ENCODE assay signal across 26 cellular contexts in the genomic region with DNA sequence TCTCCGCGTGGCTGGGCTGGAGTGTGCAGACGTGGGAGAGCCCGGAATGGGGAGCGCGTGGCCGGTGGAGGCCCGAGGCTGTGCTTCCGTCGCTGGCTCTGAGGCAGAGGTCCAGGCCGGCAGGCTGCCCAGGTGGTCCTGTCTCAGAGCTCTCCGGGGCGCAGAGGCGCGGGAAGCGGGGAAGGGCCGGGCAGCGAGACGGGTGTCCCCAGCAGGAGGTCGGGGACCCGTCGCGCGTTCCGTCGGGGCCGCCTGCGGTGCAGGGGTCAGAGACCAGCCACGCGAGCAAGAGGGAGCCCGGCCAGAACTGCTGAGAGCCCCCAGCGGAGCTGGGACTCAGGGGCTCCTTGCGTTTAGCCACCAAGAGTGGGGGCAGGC. TPM values are rescaled to one million over a fixed set of nuclear protein-coding genes. Genes with fewer than 3 reads are reported as not detected.
DNase-seq lines count a peak whose midpoint lies in the region; ATAC-seq, FAIRE-seq and TF ChIP-seq lines count a peak whose summit lies in the region.
"Had no signal": no experiment of that assay in that cellular context is flagged by ENCODE, and none has a peak within 500 bp of the region (broad histone marks: within the 10 kb centered on the region; RNA-seq: fewer than 3 reads in every experiment).

No MANE protein-coding gene starts in this region.

- H3K4me3 ChIP-seq in GM23338 (no peak overlapping the region), coronary artery (no peak overlapping the region), HepG2 (replicated peaks in 1 of 3; ENCODE audit: insufficient read depth in 1 of 3, low read depth in 2 of 3, low read length in 3 of 3) (no peak overlapping the region)
- H3K4me3 ChIP-seq: GM23248, prostate gland, thoracic aorta had no signal

- H3K27me3 ChIP-seq in GM23338 (ENCODE audit: insufficient read depth) (no peaks in the 10 kb centered on the region), HepG2 (ENCODE audit: control insufficient read depth in 1 of 2, insufficient read depth in 2 of 2, low read length in 2 of 2) (no peaks in the 10 kb centered on the region)

- ATAC-seq in GM23338 (peak; percentile 68), HepG2 (peak; percentile 45), HG03139 (IDR thresholded peaks at IDR 0.05; ENCODE audit: unreplicated experiment) (no peak)
- ATAC-seq in stimulated activated effector memory CD8-positive, alpha-beta T cell treated with anti-CD3 and anti-CD28 coated beads, Interleukin-12 subunit alpha, Interleukin-12 subunit beta, amount 100 ng/mL, for 72 hours, result peak; percentile 32
- ATAC-seq: CD8-positive, alpha-beta T cell had no signal

- H3K4me2 ChIP-seq in GM23338 (no peak overlapping the region), HepG2 (ENCODE audit: low read depth, low read length) (no peak overlapping the region)
- H3K4me2 ChIP-seq: SK-N-SH had no signal

- no peaks in the 10 kb centered on the region for H3K9me2 ChIP-seq in GM23338 (ENCODE audit: insufficient read depth)
- H3K9me2 ChIP-seq: SK-N-SH had no signal

- TF ChIP-seq EP300 in HepG2 (IDR thresholded peaks at IDR 0.05; ENCODE audit: low read depth in 2 of 2, low read length in 2 of 2) (no peak), HepG2 (CRISPR knock-in tag; IDR thresholded peaks at IDR 0.05; ENCODE audit: borderline replicate concordance) (no peak)

- no peak overlapping the region for H2AFZ ChIP-seq in GM23338
- H2AFZ ChIP-seq in HepG2 (ENCODE audit: low read length), result no peak overlapping the region
- H2AFZ ChIP-seq: GM23248 had no signal

- H3K27me3 Mint-ChIP-seq in GM23338 (ENCODE audit: insufficient read depth, low read depth, poor library complexity), result peaks cover 4% of the 10 kb centered on the region

- H3K36me3 ChIP-seq in GM23338 (ENCODE audit: insufficient read depth) (peaks cover 6% of the 10 kb centered on the region; the same call in 1 of the 2 replicates), HepG2 (replicated peaks in 1 of 2; ENCODE audit: control insufficient read depth in 1 of 2, insufficient read depth in 2 of 2, low read length in 2 of 2) (peaks cover 2 to 17% of the 10 kb centered on the region in 2 experiments; a peak in 4 of 5 replicates)
- H3K36me3 ChIP-seq: prostate gland, thoracic aorta had no signal

- TF ChIP-seq CTCF in GM23338 (conservative IDR thresholded peaks at IDR 0.05; ENCODE audit: low read depth in 2 of 2) (no peak), coronary artery (IDR thresholded peaks at IDR 0.05) (no peak), HepG2 (CRISPR knock-in tag; IDR thresholded peaks at IDR 0.05) (no peak)

- H3K9me3 ChIP-seq in HepG2 (ENCODE audit: low read length), result no peaks in the 10 kb centered on the region
- H3K9me3 ChIP-seq: prostate gland, SK-N-SH, thoracic aorta had no signal

- no peak overlapping the region for H3K27ac Mint-ChIP-seq in GM23338
- H3K27ac Mint-ChIP-seq in stimulated activated effector memory CD8-positive, alpha-beta T cell treated with anti-CD3 and anti-CD28 coated beads, Interleukin-12 subunit alpha, Interleukin-12 subunit beta, amount 100 ng/mL, for 72 hours, result no peak overlapping the region
- H3K27ac Mint-ChIP-seq: CD8-positive, alpha-beta T cell; HFFc6; immature natural killer cell had no signal

- no peaks in the 10 kb centered on the region for H3K4me1 Mint-ChIP-seq in GM23338
- H3K4me1 Mint-ChIP-seq in stimulated activated effector memory CD8-positive, alpha-beta T cell treated with anti-CD3 and anti-CD28 coated beads, Interleukin-12 subunit alpha, Interleukin-12 subunit beta, amount 100 ng/mL, for 72 hours, result no peaks in the 10 kb centered on the region

- BruUV-seq in HepG2 (replicated peaks; lab: Mats Ljungman, UMichigan), result no TSS peak

- no peak for TF ChIP-seq RAD21 in HepG2 (CRISPR knock-in tag; IDR thresholded peaks at IDR 0.05)

- CTCF ChIA-PET in HepG2 (lab: Yijun Ruan, JAX; ENCODE audit: low intra/inter-chr PET ratio, low total read pairs), result no interaction called here

- peaks cover 6% of the 10 kb centered on the region; the same call in 1 of the 3 replicates for H3K36me3 Mint-ChIP-seq in GM23338 (ENCODE audit: low read depth)
- H3K36me3 Mint-ChIP-seq in stimulated activated effector memory CD8-positive, alpha-beta T cell treated with anti-CD3 and anti-CD28 coated beads, Interleukin-12 subunit alpha, Interleukin-12 subunit beta, amount 100 ng/mL, for 72 hours, result peaks cover 50% of the 10 kb centered on the region

- in situ Hi-C loops in HepG2 (cut with HindIII; ENCODE audit: extremely low pct_ligation_motif_present, low pct_unique_long_range_greater_than_20kb), result no loop called here

- intact Hi-C loops in HepG2 (cut with micrococcal nuclease; ENCODE audit: unreplicated experiment), result no loop called here

- no peak for TF ChIP-seq POLR2A in HepG2 (IDR thresholded peaks at IDR 0.05; ENCODE audit: insufficient read depth in 1 of 2, low read depth in 2 of 2, low read length in 2 of 2)

- POLR2A ChIA-PET in HepG2 (lab: Yijun Ruan, JAX), result no interaction called here

- no peak for FAIRE-seq in HepG2 (lab: Jason Lieb, UNC)
- FAIRE-seq: TTC549 had no signal

- no peak for DNase-seq in GM23338 (ENCODE audit: low spot score)
- DNase-seq in coronary artery (ENCODE audit: low spot score), result peak; percentile 69
- no peak for DNase-seq in HepG2 (ENCODE audit: low spot score)
- DNase-seq in stimulated activated effector memory CD8-positive, alpha-beta T cell treated with anti-CD3 and anti-CD28 coated beads, Interleukin-12 subunit alpha, Interleukin-12 subunit beta, amount 100 ng/mL, for 72 hours (ENCODE audit: low spot score in 2 of 2), result no peak
- no peak for DNase-seq in stimulated activated CD4-positive, alpha-beta T cell treated with anti-CD3 and anti-CD28 coated beads, Interleukin-12 subunit alpha, Interleukin-12 subunit beta, amount 100 ng/mL, for 4 hours
- DNase-seq in OCI-M1 (lab: John Stamatoyannopoulos, UW), result no peak
- no peak for DNase-seq in C1 segment of cervical spinal cord (lab: John Stamatoyannopoulos, UW)
- DNase-seq: activated naive CD4-positive, alpha-beta T cell; amniotic stem cell; CD8-positive, alpha-beta T cell; GM23248; HFFc6; hypothalamus; immature natural killer cell; NCI-H1048; NCI-H1694 treated with DMSO at 0.1 percent for 48 hours; NCI-H2171; NCI-H510A; SK-N-SH; stimulated activated naive CD4-positive, alpha-beta T cell treated with Interleukin-2 at 50 U/mL for 16 hours had no signal

- 86% methylated on average over 33 of the region's 33 CpGs for WGBS in HepG2 (ENCODE audit: low lambda C conversion rate)

- H4K20me1 ChIP-seq in GM23338 (replicated peaks; ENCODE audit: insufficient read depth), result no peaks in the 10 kb centered on the region
- H4K20me1 ChIP-seq in HepG2 (ENCODE audit: insufficient read depth, low read length), result no peaks in the 10 kb centered on the region

- H3F3A ChIP-seq in GM23338 (replicated peaks; ENCODE audit: low read depth), result no peaks in the 10 kb centered on the region

- H3K27ac ChIP-seq in GM23338 (ENCODE audit: low read depth) (no peak overlapping the region), coronary artery (no peak overlapping the region), HepG2 (ENCODE audit: extremely low read length, insufficient read depth, low read length) (no peak overlapping the region)
- H3K27ac ChIP-seq: GM23248, prostate gland, thoracic aorta had no signal

- no peaks in the 10 kb centered on the region for H3K4me1 ChIP-seq in GM23338 (ENCODE audit: insufficient read depth)
- peaks cover 8% of the 10 kb centered on the region for H3K4me1 ChIP-seq in HepG2 (ENCODE audit: insufficient read depth, low read length)
- H3K4me1 ChIP-seq: prostate gland had no signal

- H3K9ac ChIP-seq in HepG2 (ENCODE audit: insufficient read depth, low read depth, low read length), result no peak overlapping the region
- H3K9ac ChIP-seq: GM23248, SK-N-SH had no signal

- H3K4me3 Mint-ChIP-seq in GM23338, result no peak overlapping the region
- H3K4me3 Mint-ChIP-seq in stimulated activated effector memory CD8-positive, alpha-beta T cell treated with anti-CD3 and anti-CD28 coated beads, Interleukin-12 subunit alpha, Interleukin-12 subunit beta, amount 100 ng/mL, for 72 hours, result no peak overlapping the region
- H3K4me3 Mint-ChIP-seq: CD8-positive, alpha-beta T cell; HFFc6; immature natural killer cell had no signal

- H3K79me2 ChIP-seq in GM23338 (replicated peaks; ENCODE audit: insufficient read depth) (no peaks in the 10 kb centered on the region), HepG2 (ENCODE audit: insufficient read depth, low read length) (no peaks in the 10 kb centered on the region)

- no peaks in the 10 kb centered on the region for H3K9me3 Mint-ChIP-seq in GM23338
- H3K9me3 Mint-ChIP-seq in stimulated activated effector memory CD8-positive, alpha-beta T cell treated with anti-CD3 and anti-CD28 coated beads, Interleukin-12 subunit alpha, Interleukin-12 subunit beta, amount 100 ng/mL, for 72 hours, result no peaks in the 10 kb centered on the region
- H3K9me3 Mint-ChIP-seq: CD8-positive, alpha-beta T cell; HFFc6; immature natural killer cell had no signal

TF ChIP-seq in GM23338, 12 proteins besides CTCF, POLR2A, EP300 and RAD21 (continues in another document):
- no peak for TF ChIP-seq ZNF331 (CRISPR knock-in tag; IDR thresholded peaks at IDR 0.05; ENCODE audit: low read depth)

RNA-seq across cellular contexts. Expression of gene C1QTNF9, which starts 1.3 kb away (rescaled TPM):
- total RNA-seq in GM23338 (2014; rRNA removed; shearing (Covaris generic)), result not detected in 2 replicates
- not detected in 2 replicates for polyA plus RNA-seq in GM23338 (2016; fragmentation: Nextera tagmentation; extraction: Ambion mirVana)
- total RNA-seq in HepG2 (2016; rRNA removed; fragmentation: Illumina TruSeq; extraction: Trizol), result not detected in 2 replicates
- total RNA-seq in HepG2 (2016; cell fraction: cytosol; rRNA removed; fragmentation: Illumina TruSeq; extraction: Trizol; ENCODE audit: low read depth), result not detected in 2 replicates
- total RNA-seq in HepG2 (2016; cell fraction: insoluble cytoplasmic fraction; rRNA removed; fragmentation: Illumina TruSeq; extraction: Trizol), result not detected in 2 replicates
- total RNA-seq in HepG2 (2016; cell fraction: membrane; rRNA removed; fragmentation: Illumina TruSeq; extraction: Trizol), result not detected in 2 replicates
- total RNA-seq in HepG2 (2016; cell fraction: nucleus; rRNA removed; fragmentation: Illumina TruSeq; extraction: Trizol), result not detected in 2 replicates
- not detected in 2 replicates for polyA plus RNA-seq in HepG2 (2011; rRNA removed)
- polyA plus RNA-seq in HepG2 (2011; cell fraction: cytosol; rRNA removed), result not detected in 2 replicates
- not detected in 2 replicates for polyA plus RNA-seq in HepG2 (2011; cell fraction: nucleus; rRNA removed)
- not detected in 2 replicates for polyA plus RNA-seq in HepG2 (2012)
- not detected in 2 replicates for polyA plus RNA-seq in HepG2 (2016; cell fraction: cytosol; fragmentation: Illumina TruSeq; extraction: Trizol; ENCODE audit: low read depth)
- polyA plus RNA-seq in HepG2 (2016; cell fraction: insoluble cytoplasmic fraction; fragmentation: Illumina TruSeq; extraction: Trizol; ENCODE audit: low read depth), result not detected in 2 replicates
- not detected in 2 replicates for polyA plus RNA-seq in HepG2 (2016; cell fraction: membrane; fragmentation: Illumina TruSeq; extraction: Trizol; ENCODE audit: low read depth)
- polyA plus RNA-seq in HepG2 (2016; cell fraction: nucleus; fragmentation: Illumina TruSeq; extraction: Trizol; ENCODE audit: insufficient read depth, low read depth), result not detected in 2 replicates
- not detected in 2 replicates for polyA minus RNA-seq in HepG2 (2011; rRNA and poly(A)+ RNA removed; ENCODE audit: low replicate concordance)
- not detected in 2 replicates for polyA minus RNA-seq in HepG2 (2011; cell fraction: cytosol; rRNA and poly(A)+ RNA removed)
- polyA minus RNA-seq in HepG2 (2011; cell fraction: nucleus; rRNA and poly(A)+ RNA removed), result not detected in 2 replicates
- total RNA-seq: chondrocyte; GM23248; HFFc6; T-helper 1 cell treated with Interleukin-12 subunit alpha and Interleukin-12 subunit beta and Interleukin-4 antibody, amounts not matched to agents 30 ng/mL and 1 ng/mL, for 36 hours had no signal
- polyA plus RNA-seq: immature natural killer cell, SK-N-SH had no signal
